Comparison of ENCODE assay signal across 16 cellular contexts in the genomic region with DNA sequence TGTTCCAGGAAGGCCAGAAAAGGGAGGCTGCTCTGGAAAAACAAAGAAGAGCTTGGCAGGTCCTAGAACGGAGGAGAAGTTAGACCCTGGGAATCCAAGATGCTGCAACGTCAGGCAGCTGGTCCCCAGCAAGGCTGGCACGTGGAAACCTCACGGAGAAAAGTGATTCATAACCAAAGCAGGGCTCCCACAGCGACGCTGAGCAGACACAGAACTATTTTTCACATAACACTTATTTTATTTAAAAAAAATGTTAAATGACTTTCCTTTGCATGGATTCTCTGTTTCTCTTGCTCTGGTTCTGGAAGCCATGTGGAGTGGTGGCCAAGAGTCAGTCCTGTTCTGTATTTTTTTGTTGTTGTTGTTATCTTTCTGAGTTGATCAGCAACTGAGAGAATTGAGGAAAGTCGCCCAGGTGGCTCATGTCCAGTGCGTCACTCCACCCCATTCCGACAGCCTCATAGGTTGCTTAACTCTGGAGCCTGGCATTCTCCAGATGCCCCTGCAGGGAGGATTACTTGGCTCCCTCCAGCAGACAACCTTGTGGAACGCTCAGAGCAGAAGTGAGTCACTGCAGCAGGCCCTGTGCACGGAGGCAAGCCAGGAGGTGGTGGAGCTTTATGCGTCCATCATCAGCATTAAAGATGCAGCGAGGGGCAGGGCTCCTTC.
DNase-seq lines count a peak whose midpoint lies in the region; ATAC-seq and TF ChIP-seq lines count a peak whose summit lies in the region.
"Had no signal": no experiment of that assay in that cellular context is flagged by ENCODE, and none has a peak within 500 bp of the region (broad histone marks: within the 10 kb centered on the region; RNA-seq: fewer than 3 reads in every experiment).

No MANE protein-coding gene starts in this region.

- no peaks in the 10 kb centered on the region for H3K9me3 ChIP-seq in hepatocyte (ENCODE audit: low read depth)
- no peaks in the 10 kb centered on the region for H3K9me3 ChIP-seq in effector memory CD4-positive, alpha-beta T cell (ENCODE audit: control insufficient read depth, low read length)
- H3K9me3 ChIP-seq: heart right ventricle, upper lobe of left lung had no signal

- no peaks in the 10 kb centered on the region for H3K4me1 ChIP-seq in hepatocyte (ENCODE audit: insufficient read depth)
- peaks cover 16% of the 10 kb centered on the region for H3K4me1 ChIP-seq in effector memory CD4-positive, alpha-beta T cell (ENCODE audit: control insufficient read depth, insufficient read depth, low read length, poor library complexity, severe bottlenecking)
- H3K4me1 ChIP-seq: upper lobe of left lung had no signal

- TF ChIP-seq CTCF in hepatocyte (IDR thresholded peaks at IDR 0.05; ENCODE audit: poor library complexity), result no peak
- no peak for TF ChIP-seq CTCF in activated CD8-positive, alpha-beta T cell treated with anti-CD3 and anti-CD28 coated beads for 36 hours (IDR thresholded peaks at IDR 0.05)

- H3K36me3 Mint-ChIP-seq in activated CD8-positive, alpha-beta T cell treated with anti-CD3 and anti-CD28 coated beads for 36 hours (ENCODE audit: low read depth), result no peaks in the 10 kb centered on the region
- H3K36me3 Mint-ChIP-seq: activated naive CD8-positive, alpha-beta T cell treated with anti-CD3 and anti-CD28 coated beads, Interleukin-2, amount 10 ng/mL, durations not matched to agents 7 days and 5 days; naive B cell had no signal

- no peak for ATAC-seq in activated CD8-positive, alpha-beta T cell treated with anti-CD3 and anti-CD28 coated beads for 36 hours
- ATAC-seq: GM12878 had no signal

- intact Hi-C loops in activated CD8-positive, alpha-beta T cell treated with anti-CD3 and anti-CD28 coated beads for 36 hours (cut with micrococcal nuclease), result no loop called here

- POLR2A ChIA-PET in activated CD8-positive, alpha-beta T cell treated with anti-CD3 and anti-CD28 coated beads for 36 hours (lab: Charles Lee), result no interaction called here

- no peak overlapping the region for H2AFZ ChIP-seq in hepatocyte

- H3K79me2 ChIP-seq in hepatocyte, result no peaks in the 10 kb centered on the region

- H3K27ac Mint-ChIP-seq in activated CD8-positive, alpha-beta T cell treated with anti-CD3 and anti-CD28 coated beads for 36 hours, result no peak overlapping the region
- H3K27ac Mint-ChIP-seq: activated naive CD8-positive, alpha-beta T cell treated with anti-CD3 and anti-CD28 coated beads, Interleukin-2, amount 10 ng/mL, durations not matched to agents 7 days and 5 days; naive B cell had no signal

- H3K36me3 ChIP-seq in hepatocyte (replicated peaks; ENCODE audit: insufficient read depth, low read depth), result no peaks in the 10 kb centered on the region
- no peaks in the 10 kb centered on the region for H3K36me3 ChIP-seq in effector memory CD4-positive, alpha-beta T cell (ENCODE audit: control insufficient read depth, insufficient read depth, low read length)
- H3K36me3 ChIP-seq: BLaER1, heart right ventricle, upper lobe of left lung had no signal

- H3K27me3 Mint-ChIP-seq in activated CD8-positive, alpha-beta T cell treated with anti-CD3 and anti-CD28 coated beads for 36 hours, result peaks cover 3% of the 10 kb centered on the region
- H3K27me3 Mint-ChIP-seq: activated naive CD8-positive, alpha-beta T cell treated with anti-CD3 and anti-CD28 coated beads, Interleukin-2, amount 10 ng/mL, durations not matched to agents 7 days and 5 days had no signal

- peaks cover 16% of the 10 kb centered on the region for H3K4me1 Mint-ChIP-seq in activated CD8-positive, alpha-beta T cell treated with anti-CD3 and anti-CD28 coated beads for 36 hours (ENCODE audit: low read depth)
- H3K4me1 Mint-ChIP-seq: activated naive CD8-positive, alpha-beta T cell treated with anti-CD3 and anti-CD28 coated beads, Interleukin-2, amount 10 ng/mL, durations not matched to agents 7 days and 5 days; naive B cell had no signal

- H3K9me3 Mint-ChIP-seq in activated CD8-positive, alpha-beta T cell treated with anti-CD3 and anti-CD28 coated beads for 36 hours, result no peaks in the 10 kb centered on the region

- no peak overlapping the region for H3K4me3 Mint-ChIP-seq in activated CD8-positive, alpha-beta T cell treated with anti-CD3 and anti-CD28 coated beads for 36 hours
- H3K4me3 Mint-ChIP-seq: activated naive CD8-positive, alpha-beta T cell treated with anti-CD3 and anti-CD28 coated beads, Interleukin-2, amount 10 ng/mL, durations not matched to agents 7 days and 5 days; naive B cell had no signal

- H3K27ac ChIP-seq in hepatocyte, result peak overlapping the region; percentile 70
- no peak overlapping the region for H3K27ac ChIP-seq in effector memory CD4-positive, alpha-beta T cell (ENCODE audit: insufficient read depth, low read length, poor library complexity, severe bottlenecking)
- H3K27ac ChIP-seq: BLaER1, heart right ventricle, upper lobe of left lung had no signal

- H4K20me1 ChIP-seq in hepatocyte (ENCODE audit: insufficient read depth, poor library complexity, severe bottlenecking), result no peaks in the 10 kb centered on the region
- H4K20me1 ChIP-seq: BLaER1 had no signal

- H3K27me3 ChIP-seq in hepatocyte, result no peaks in the 10 kb centered on the region
- no peaks in the 10 kb centered on the region for H3K27me3 ChIP-seq in effector memory CD4-positive, alpha-beta T cell (replicated peaks; ENCODE audit: control insufficient read depth, insufficient read depth, low read length, poor library complexity, severe bottlenecking)
- H3K27me3 ChIP-seq: BLaER1, upper lobe of left lung had no signal

- no peaks in the 10 kb centered on the region for H3K9me2 ChIP-seq in hepatocyte (replicated peaks; ENCODE audit: insufficient read depth)

- peak; percentile 33 for DNase-seq in activated CD8-positive, alpha-beta memory T cell treated with anti-CD3 and anti-CD28 coated beads for 24 hours
- DNase-seq in activated CD8-positive, alpha-beta memory T cell treated with anti-CD3 and anti-CD28 coated beads, Interleukin-2, amount 50 U/mL, for 4 hours, result no peak
- DNase-seq in astrocyte of the hippocampus (ENCODE audit: low read depth, low spot score) (peak; percentile 87), hepatocyte (ENCODE audit: low spot score) (peak; percentile 73), ureter (ENCODE audit: low spot score) (peak; percentile 37), NCI-H187 treated with DMSO at 0.1 percent for 48 hours (lab: John Stamatoyannopoulos, UW) (no peak)
- no peak for DNase-seq in effector memory CD4-positive, alpha-beta T cell
- no peak for DNase-seq in activated CD8-positive, alpha-beta T cell treated with anti-CD3 and anti-CD28 coated beads for 36 hours
- DNase-seq: activated CD4-positive, CD25-positive, alpha-beta regulatory T cell; activated naive CD8-positive, alpha-beta T cell treated with anti-CD3 and anti-CD28 coated beads, Interleukin-2, amount 10 ng/mL, durations not matched to agents 7 days and 5 days; heart right ventricle; naive B cell; NCI-H1105 treated with DMSO at 0.1 percent for 48 hours; upper lobe of left lung had no signal

- CTCF ChIA-PET in activated CD8-positive, alpha-beta T cell treated with anti-CD3 and anti-CD28 coated beads for 36 hours (lab: Charles Lee), result no interaction called here

- no peak overlapping the region for H3K4me2 ChIP-seq in hepatocyte
- H3K4me2 ChIP-seq: BLaER1 had no signal

- H3K4me3 ChIP-seq in hepatocyte, result no peak overlapping the region
- no peak overlapping the region for H3K4me3 ChIP-seq in effector memory CD4-positive, alpha-beta T cell (ENCODE audit: insufficient read depth, low read depth, low read length, poor library complexity, severe bottlenecking)
- H3K4me3 ChIP-seq: BLaER1, GM12878, heart right ventricle, upper lobe of left lung had no signal

- 65% methylated on average over 13 of the region's 13 CpGs for WGBS in hepatocyte (ENCODE audit: low lambda C conversion rate, missing lambda C conversion rate)

Comparison
In these comparisons a context has a peak if more than half of its experiments do, and no peak if none do; other contexts are left out.
1. DNase-seq: peak in activated CD8-positive, alpha-beta memory T cell treated with anti-CD3 and anti-CD28 coated beads for 24 hours (single experiment), astrocyte of the hippocampus (single experiment), hepatocyte (single experiment) and ureter (single experiment); none in activated CD8-positive, alpha-beta memory T cell treated with anti-CD3 and anti-CD28 coated beads, Interleukin-2, amount 50 U/mL, for 4 hours (single experiment), effector memory CD4-positive, alpha-beta T cell (0 of 3), activated CD8-positive, alpha-beta T cell treated with anti-CD3 and anti-CD28 coated beads for 36 hours (single experiment) and NCI-H187 treated with DMSO at 0.1 percent for 48 hours (single experiment).